Comparison of ENCODE assay signal across 9 cellular contexts in the genomic region with DNA sequence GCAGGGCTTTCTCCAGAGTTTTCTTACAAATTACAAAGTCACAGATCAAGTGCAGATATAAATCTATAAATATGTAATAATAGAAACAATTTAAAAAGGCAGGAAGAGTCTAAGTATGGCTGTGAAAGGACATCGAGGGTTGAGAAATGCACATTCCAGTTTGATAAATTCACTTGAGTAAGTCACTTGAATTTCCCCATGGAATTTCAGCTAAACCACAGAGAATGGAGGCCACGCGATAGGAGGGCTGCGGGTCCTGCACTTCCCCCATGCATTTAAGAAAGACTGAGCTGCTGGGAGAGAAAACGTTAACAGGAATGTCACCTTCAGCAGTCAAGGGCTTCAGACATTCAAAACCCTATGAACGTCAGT. TPM values are rescaled to one million over a fixed set of nuclear protein-coding genes. Genes with fewer than 3 reads are reported as not detected.
A peak's percentile ranks its signal among the peaks of the same experiment; 100 is the strongest.
DNase-seq lines count a peak whose midpoint lies in the region; ATAC-seq and TF ChIP-seq lines count a peak whose summit lies in the region.
"Had no signal": no experiment of that assay in that cellular context is flagged by ENCODE, and none has a peak within 500 bp of the region (broad histone marks: within the 10 kb centered on the region; RNA-seq: fewer than 3 reads in every experiment).

No MANE protein-coding gene starts in this region.

- peak overlapping the region; percentile 84 to 86 for H3K27ac Mint-ChIP-seq in activated naive CD4-positive, alpha-beta T cell treated with anti-CD3 and anti-CD28 coated beads, Interleukin-2, amount 50 U/mL, for 72 hours

- H3K4me3 ChIP-seq in hepatocyte = no peak overlapping the region
- no peak overlapping the region for H3K4me3 ChIP-seq in tibial artery
- H3K4me3 ChIP-seq: PC-9 had no signal

- 38 to 78% (median 47%) methylated on average over 6 of the region's 6 CpGs for WGBS in adipose tissue, 3 donors
- WGBS in hepatocyte (ENCODE audit: low lambda C conversion rate, missing lambda C conversion rate) = 80% methylated on average over 6 of the region's 6 CpGs

- H3K27me3 ChIP-seq in hepatocyte (no peaks in the 10 kb centered on the region), tibial artery (no peaks in the 10 kb centered on the region)

- H3K4me1 ChIP-seq in hepatocyte (ENCODE audit: insufficient read depth) (peaks cover under 1% of the 10 kb centered on the region), tibial artery (peaks cover 0 to 29% (median 8%) of the 10 kb centered on the region in 4 donors)

- H4K20me1 ChIP-seq in hepatocyte (ENCODE audit: insufficient read depth, poor library complexity, severe bottlenecking) = no peaks in the 10 kb centered on the region

- H3K4me2 ChIP-seq in hepatocyte = no peak overlapping the region
- H3K4me2 ChIP-seq: PC-9 had no signal

- no peak for DNase-seq in activated naive CD4-positive, alpha-beta T cell treated with anti-CD3 and anti-CD28 coated beads, Interleukin-2, amount 50 U/mL, for 72 hours (ENCODE audit: low spot score in 2 of 2)
- DNase-seq in activated naive CD4-positive, alpha-beta T cell treated with Interleukin-2 at 50 U/mL for 16 hours = no peak
- no peak for DNase-seq in hepatocyte (ENCODE audit: low spot score)
- DNase-seq in tibial artery = peak in 1 of 2 donors; percentile 39
- no peak for DNase-seq in NOMO-1 (lab: John Stamatoyannopoulos, UW; ENCODE audit: unreplicated experiment in 2 of 2)
- no peak for DNase-seq in cerebellum (ENCODE audit: low spot score)
- DNase-seq in pons (ENCODE audit: low spot score) = no peak
- DNase-seq: PC-9 had no signal

- no peak overlapping the region for H2AFZ ChIP-seq in hepatocyte
- H2AFZ ChIP-seq: PC-9 had no signal

- TF ChIP-seq CTCF in hepatocyte (IDR thresholded peaks at IDR 0.05; ENCODE audit: poor library complexity) (no peak), tibial artery (IDR thresholded peaks at IDR 0.05) (no peak)

- no peaks in the 10 kb centered on the region for H3K9me3 ChIP-seq in hepatocyte (ENCODE audit: low read depth)
- no peaks in the 10 kb centered on the region for H3K9me3 ChIP-seq in tibial artery

- peaks cover 26% of the 10 kb centered on the region in 2 donors for H3K36me3 Mint-ChIP-seq in activated naive CD4-positive, alpha-beta T cell treated with anti-CD3 and anti-CD28 coated beads, Interleukin-2, amount 50 U/mL, for 72 hours

- peaks cover 11% of the 10 kb centered on the region for H3K79me2 ChIP-seq in hepatocyte

- H3K9me3 Mint-ChIP-seq in activated naive CD4-positive, alpha-beta T cell treated with anti-CD3 and anti-CD28 coated beads, Interleukin-2, amount 50 U/mL, for 72 hours = no peaks in the 10 kb centered on the region

- no peaks in the 10 kb centered on the region for H3K9me2 ChIP-seq in hepatocyte (replicated peaks; ENCODE audit: insufficient read depth)

- H3K36me3 ChIP-seq in hepatocyte (replicated peaks; ENCODE audit: insufficient read depth, low read depth) (peaks cover 3% of the 10 kb centered on the region), tibial artery (peaks cover 56 to 90% (median 85%) of the 10 kb centered on the region in 3 donors)

- ATAC-seq in activated naive CD4-positive, alpha-beta T cell treated with anti-CD3 and anti-CD28 coated beads, Interleukin-2, amount 50 U/mL, for 72 hours = no peak

- H3K27ac ChIP-seq in adipose tissue (ENCODE audit: low read depth, low read length) (peak overlapping the region; percentile 23), hepatocyte (peak overlapping the region; percentile 90), tibial artery (peak overlapping the region; percentile 48)
- H3K27ac ChIP-seq: PC-9 had no signal

- intact Hi-C loops in tibial artery (cut with DNase I; ENCODE audit: low total_unique reads) = loop anchor here (5.0 to 10.0 kb wide), 4 partner anchors 45 to 192 kb away; no protein-coding TSS in a partner anchor

RNA-seq across cellular contexts. Expression of a gene that starts 6.1 kb away (rescaled TPM):
- 1 to 10 TPM; 4.8 to 9.1 TPM for total RNA-seq in activated naive CD4-positive, alpha-beta T cell treated with anti-CD3 and anti-CD28 coated beads, Interleukin-2, amount 50 U/mL, for 72 hours
- polyA plus RNA-seq in adipose tissue (100 to 1,000 TPM in 2 of 3 donors, 10 to 100 TPM in 1; 47.6 to 192 (median 176) TPM), hepatocyte (117 and 138 TPM in 2 replicates)
- total RNA-seq in hepatocyte (101 and 102 TPM in 2 replicates), cerebellum (56.8 TPM)

RNA-seq across cellular contexts. Expression of a gene that starts 9.6 kb away (rescaled TPM):
- 10 to 100 TPM; 82.3 to 91.0 TPM for total RNA-seq in activated naive CD4-positive, alpha-beta T cell treated with anti-CD3 and anti-CD28 coated beads, Interleukin-2, amount 50 U/mL, for 72 hours
- polyA plus RNA-seq in adipose tissue (10 to 100 TPM; 19.3 to 51.5 (median 32.4) TPM), hepatocyte (34.5 and 44.8 TPM in 2 replicates)
- total RNA-seq in hepatocyte (19.3 and 19.5 TPM in 2 replicates), cerebellum (20.1 TPM)

RNA-seq across cellular contexts. Expression of a gene that starts 9.8 kb away (rescaled TPM):
- total RNA-seq in activated naive CD4-positive, alpha-beta T cell treated with anti-CD3 and anti-CD28 coated beads, Interleukin-2, amount 50 U/mL, for 72 hours = 10 to 100 TPM; 13.9 to 30.0 TPM
- polyA plus RNA-seq in adipose tissue = 10 to 100 TPM; 30.2 to 33.4 (median 30.9) TPM
- total RNA-seq in hepatocyte = 36.6 and 36.8 TPM in 2 replicates
- polyA plus RNA-seq in hepatocyte = 48.0 and 56.5 TPM in 2 replicates
- 11.1 TPM for total RNA-seq in cerebellum

RNA-seq across cellular contexts. Expression of a gene that starts 20.3 kb away (rescaled TPM):
- 100 to 1,000 TPM; 242 to 351 TPM for total RNA-seq in activated naive CD4-positive, alpha-beta T cell treated with anti-CD3 and anti-CD28 coated beads, Interleukin-2, amount 50 U/mL, for 72 hours
- polyA plus RNA-seq in adipose tissue (100 to 1,000 TPM in 2 of 3 donors, 10 to 100 TPM in 1; 60.6 to 298 (median 109) TPM), hepatocyte (152 and 173 TPM in 2 replicates)
- total RNA-seq in hepatocyte (152 and 157 TPM in 2 replicates), cerebellum (114 TPM)

RNA-seq across cellular contexts. Expression of a gene that starts 21.1 kb away (rescaled TPM):
- 10 to 100 TPM; 23.2 to 24.1 TPM for total RNA-seq in activated naive CD4-positive, alpha-beta T cell treated with anti-CD3 and anti-CD28 coated beads, Interleukin-2, amount 50 U/mL, for 72 hours
- polyA plus RNA-seq in adipose tissue (10 to 100 TPM in 2 of 3 donors, 1 to 10 TPM in 1; 8.5 to 15.4 (median 15.0) TPM), hepatocyte (35.4 and 43.5 TPM in 2 replicates)
- total RNA-seq in hepatocyte (59.4 and 66.6 TPM in 2 replicates), cerebellum (63.4 TPM)

Comparison
In these comparisons a context has a peak if more than half of its experiments do, and no peak if none do; other contexts are left out.
1. H3K27ac ChIP-seq: peak in every context shown above with its lines; median percentile 90 in hepatocyte; 48 in tibial artery; 23 in adipose tissue.